In genomic region chr1:64849942-64850341, GRCh38 we compare ENCODE assay signal across 21 cellular contexts.
A peak's percentile ranks its signal among the peaks of the same experiment; 100 is the strongest.
DNase-seq lines count a peak whose midpoint lies in the region; ATAC-seq lines count a peak whose summit lies in the region.
"Had no signal": no experiment of that assay in that cellular context is flagged by ENCODE, and none has a peak within 500 bp of the region (broad histone marks: within the 10 kb centered on the region; RNA-seq: fewer than 3 reads in every experiment).

No MANE protein-coding gene starts in this region.

- peaks cover 58% of the 10 kb centered on the region for H3K36me3 Mint-ChIP-seq in activated CD4-positive, alpha-beta T cell treated with anti-CD3 and anti-CD28 coated beads, Interleukin-2, amount 10 ng/mL, durations not matched to agents 24 days and 14 days (ENCODE audit: low read depth)
- H3K36me3 Mint-ChIP-seq in activated CD4-positive, alpha-beta T cell treated with anti-CD3 and anti-CD28 coated beads, Interleukin-2, amount 10 ng/mL, durations not matched to agents 7 days and 5 days (ENCODE audit: low read depth) = peaks cover 43% of the 10 kb centered on the region
- H3K36me3 Mint-ChIP-seq in activated naive CD8-positive, alpha-beta T cell = no peaks in the 10 kb centered on the region
- peaks cover 15% of the 10 kb centered on the region for H3K36me3 Mint-ChIP-seq in activated naive CD8-positive, alpha-beta T cell treated with anti-CD3 and anti-CD28 coated beads, Interleukin-2, amount 50 U/mL, for 24 hours (ENCODE audit: low read depth)
- H3K36me3 Mint-ChIP-seq in dendritic cell treated with granulocyte-macrophage colony-stimulating factor and Interleukin-4, amounts not matched to agents 40 ng/mL and 50 ng/mL, for 4 days (ENCODE audit: low read depth) = peaks cover 93% of the 10 kb centered on the region
- peaks cover 58% of the 10 kb centered on the region for H3K36me3 Mint-ChIP-seq in stimulated activated memory B cell treated with anti-CD40 and anti-IgM and Interleukin-4, amounts not matched to agents 10 μg/mL and 1 μg/mL and 100 μg/mL, for 72 hours
- H3K36me3 Mint-ChIP-seq: IgD-negative memory B cell had no signal

- POLR2A ChIA-PET in activated CD4-positive, alpha-beta T cell treated with anti-CD3 and anti-CD28 coated beads, Interleukin-2, amount 10 ng/mL, durations not matched to agents 7 days and 5 days (lab: Charles Lee) = interaction anchor here (0.5 kb wide), 1 partner anchor 281 kb away, joined by 3 read pairs; no protein-coding TSS in a partner anchor

- H3K4me3 Mint-ChIP-seq in activated CD4-positive, alpha-beta T cell treated with anti-CD3 and anti-CD28 coated beads, Interleukin-2, amount 10 ng/mL, durations not matched to agents 24 days and 14 days = no peak overlapping the region
- H3K4me3 Mint-ChIP-seq in activated CD4-positive, alpha-beta T cell treated with anti-CD3 and anti-CD28 coated beads, Interleukin-2, amount 10 ng/mL, durations not matched to agents 7 days and 5 days = no peak overlapping the region
- no peak overlapping the region for H3K4me3 Mint-ChIP-seq in activated naive CD8-positive, alpha-beta T cell
- H3K4me3 Mint-ChIP-seq in activated naive CD8-positive, alpha-beta T cell treated with anti-CD3 and anti-CD28 coated beads, Interleukin-2, amount 50 U/mL, for 24 hours = no peak overlapping the region
- no peak overlapping the region for H3K4me3 Mint-ChIP-seq in dendritic cell treated with granulocyte-macrophage colony-stimulating factor and Interleukin-4, amounts not matched to agents 40 ng/mL and 50 ng/mL, for 4 days
- no peak overlapping the region for H3K4me3 Mint-ChIP-seq in stimulated activated memory B cell treated with anti-CD40 and anti-IgM and Interleukin-4, amounts not matched to agents 10 μg/mL and 1 μg/mL and 100 μg/mL, for 72 hours
- H3K4me3 Mint-ChIP-seq: CD14-positive monocyte had no signal

- H3K9me3 Mint-ChIP-seq in activated CD4-positive, alpha-beta T cell treated with anti-CD3 and anti-CD28 coated beads, Interleukin-2, amount 10 ng/mL, durations not matched to agents 24 days and 14 days = no peaks in the 10 kb centered on the region
- no peaks in the 10 kb centered on the region for H3K9me3 Mint-ChIP-seq in activated CD4-positive, alpha-beta T cell treated with anti-CD3 and anti-CD28 coated beads, Interleukin-2, amount 10 ng/mL, durations not matched to agents 7 days and 5 days
- H3K9me3 Mint-ChIP-seq in activated naive CD8-positive, alpha-beta T cell (ENCODE audit: low read depth) = no peaks in the 10 kb centered on the region
- no peaks in the 10 kb centered on the region for H3K9me3 Mint-ChIP-seq in activated naive CD8-positive, alpha-beta T cell treated with anti-CD3 and anti-CD28 coated beads, Interleukin-2, amount 50 U/mL, for 24 hours
- no peaks in the 10 kb centered on the region for H3K9me3 Mint-ChIP-seq in dendritic cell treated with granulocyte-macrophage colony-stimulating factor and Interleukin-4, amounts not matched to agents 40 ng/mL and 50 ng/mL, for 4 days
- no peaks in the 10 kb centered on the region for H3K9me3 Mint-ChIP-seq in stimulated activated memory B cell treated with anti-CD40 and anti-IgM and Interleukin-4, amounts not matched to agents 10 μg/mL and 1 μg/mL and 100 μg/mL, for 72 hours
- H3K9me3 Mint-ChIP-seq: CD14-positive monocyte, IgD-negative memory B cell had no signal

- H3K27ac Mint-ChIP-seq in activated CD4-positive, alpha-beta T cell treated with anti-CD3 and anti-CD28 coated beads, Interleukin-2, amount 10 ng/mL, durations not matched to agents 24 days and 14 days = peak overlapping the region; percentile 41
- no peak overlapping the region for H3K27ac Mint-ChIP-seq in activated CD4-positive, alpha-beta T cell treated with anti-CD3 and anti-CD28 coated beads, Interleukin-2, amount 10 ng/mL, durations not matched to agents 7 days and 5 days
- H3K27ac Mint-ChIP-seq in activated naive CD8-positive, alpha-beta T cell = peak overlapping the region; percentile 41
- no peak overlapping the region for H3K27ac Mint-ChIP-seq in activated naive CD8-positive, alpha-beta T cell treated with anti-CD3 and anti-CD28 coated beads, Interleukin-2, amount 50 U/mL, for 24 hours
- H3K27ac Mint-ChIP-seq in dendritic cell treated with granulocyte-macrophage colony-stimulating factor and Interleukin-4, amounts not matched to agents 40 ng/mL and 50 ng/mL, for 4 days = peak overlapping the region; percentile 55
- H3K27ac Mint-ChIP-seq in stimulated activated memory B cell treated with anti-CD40 and anti-IgM and Interleukin-4, amounts not matched to agents 10 μg/mL and 1 μg/mL and 100 μg/mL, for 72 hours = peak overlapping the region; percentile 14

- CTCF ChIA-PET in activated CD4-positive, alpha-beta T cell treated with anti-CD3 and anti-CD28 coated beads, Interleukin-2, amount 10 ng/mL, durations not matched to agents 7 days and 5 days (lab: Charles Lee) = no interaction called here

- no peaks in the 10 kb centered on the region for H3K27me3 Mint-ChIP-seq in activated CD4-positive, alpha-beta T cell treated with anti-CD3 and anti-CD28 coated beads, Interleukin-2, amount 10 ng/mL, durations not matched to agents 24 days and 14 days
- H3K27me3 Mint-ChIP-seq in activated CD4-positive, alpha-beta T cell treated with anti-CD3 and anti-CD28 coated beads, Interleukin-2, amount 10 ng/mL, durations not matched to agents 7 days and 5 days = no peaks in the 10 kb centered on the region
- H3K27me3 Mint-ChIP-seq in activated naive CD8-positive, alpha-beta T cell = no peaks in the 10 kb centered on the region
- H3K27me3 Mint-ChIP-seq in activated naive CD8-positive, alpha-beta T cell treated with anti-CD3 and anti-CD28 coated beads, Interleukin-2, amount 50 U/mL, for 24 hours = no peaks in the 10 kb centered on the region
- H3K27me3 Mint-ChIP-seq in dendritic cell treated with granulocyte-macrophage colony-stimulating factor and Interleukin-4, amounts not matched to agents 40 ng/mL and 50 ng/mL, for 4 days = no peaks in the 10 kb centered on the region
- no peaks in the 10 kb centered on the region for H3K27me3 Mint-ChIP-seq in stimulated activated memory B cell treated with anti-CD40 and anti-IgM and Interleukin-4, amounts not matched to agents 10 μg/mL and 1 μg/mL and 100 μg/mL, for 72 hours
- H3K27me3 Mint-ChIP-seq: IgD-negative memory B cell had no signal

- no peak for ATAC-seq in activated naive CD8-positive, alpha-beta T cell treated with anti-CD3 and anti-CD28 coated beads, Interleukin-2, amount 50 U/mL, for 24 hours
- ATAC-seq in stimulated activated memory B cell treated with anti-CD40 and anti-IgM and Interleukin-4, amounts not matched to agents 10 μg/mL and 1 μg/mL and 100 μg/mL, for 72 hours = no peak
- ATAC-seq in GM19328 (IDR thresholded peaks at IDR 0.05; ENCODE audit: unreplicated experiment) (no peak), sciatic nerve (no peak)
- ATAC-seq: HCT116, Panc1 had no signal

- peaks cover 6% of the 10 kb centered on the region for H3K4me1 Mint-ChIP-seq in activated CD4-positive, alpha-beta T cell treated with anti-CD3 and anti-CD28 coated beads, Interleukin-2, amount 10 ng/mL, durations not matched to agents 24 days and 14 days
- H3K4me1 Mint-ChIP-seq in activated CD4-positive, alpha-beta T cell treated with anti-CD3 and anti-CD28 coated beads, Interleukin-2, amount 10 ng/mL, durations not matched to agents 7 days and 5 days = no peaks in the 10 kb centered on the region
- no peaks in the 10 kb centered on the region for H3K4me1 Mint-ChIP-seq in activated naive CD8-positive, alpha-beta T cell (ENCODE audit: low read depth)
- no peaks in the 10 kb centered on the region for H3K4me1 Mint-ChIP-seq in activated naive CD8-positive, alpha-beta T cell treated with anti-CD3 and anti-CD28 coated beads, Interleukin-2, amount 50 U/mL, for 24 hours
- H3K4me1 Mint-ChIP-seq in dendritic cell treated with granulocyte-macrophage colony-stimulating factor and Interleukin-4, amounts not matched to agents 40 ng/mL and 50 ng/mL, for 4 days (ENCODE audit: low read depth) = peaks cover 36% of the 10 kb centered on the region
- peaks cover 9% of the 10 kb centered on the region for H3K4me1 Mint-ChIP-seq in stimulated activated memory B cell treated with anti-CD40 and anti-IgM and Interleukin-4, amounts not matched to agents 10 μg/mL and 1 μg/mL and 100 μg/mL, for 72 hours

- intact Hi-C loops in activated CD4-positive, alpha-beta T cell treated with anti-CD3 and anti-CD28 coated beads, Interleukin-2, amount 10 ng/mL, durations not matched to agents 24 days and 14 days (cut with micrococcal nuclease) = no loop called here
- intact Hi-C loops in dendritic cell treated with granulocyte-macrophage colony-stimulating factor and Interleukin-4, amounts not matched to agents 40 ng/mL and 50 ng/mL, for 4 days (cut with micrococcal nuclease) = no loop called here
- intact Hi-C loops in sciatic nerve (cut with DNase I) = no loop called here

- DNase-seq in activated CD4-positive, alpha-beta T cell treated with anti-CD3 and anti-CD28 coated beads, Interleukin-2, amount 10 ng/mL, durations not matched to agents 24 days and 14 days = no peak
- DNase-seq in activated CD4-positive, alpha-beta T cell treated with anti-CD3 and anti-CD28 coated beads, Interleukin-2, amount 10 ng/mL, durations not matched to agents 7 days and 5 days = no peak
- DNase-seq in activated naive CD8-positive, alpha-beta T cell treated with anti-CD3 and anti-CD28 coated beads, Interleukin-2, amount 50 U/mL, for 24 hours = no peak
- DNase-seq in sciatic nerve (ENCODE audit: low spot score) = no peak
- DNase-seq: AML-193, DMS53, GDM1, GOT3, NCI-H1105, NCI-H2029 treated with DMSO at 0.1 percent for 48 hours, NCI-H2171, NCI-H345, NCI-H524 treated with DMSO at 0.1 percent for 48 hours had no signal

Comparison
In these comparisons a context has a peak if more than half of its experiments do, and no peak if none do; other contexts are left out.
1. H3K27ac Mint-ChIP-seq: peak in activated CD4-positive, alpha-beta T cell treated with anti-CD3 and anti-CD28 coated beads, Interleukin-2, amount 10 ng/mL, durations not matched to agents 24 days and 14 days (single experiment), activated naive CD8-positive, alpha-beta T cell (single experiment), dendritic cell treated with granulocyte-macrophage colony-stimulating factor and Interleukin-4, amounts not matched to agents 40 ng/mL and 50 ng/mL, for 4 days (single experiment) and stimulated activated memory B cell treated with anti-CD40 and anti-IgM and Interleukin-4, amounts not matched to agents 10 μg/mL and 1 μg/mL and 100 μg/mL, for 72 hours (single experiment); none in activated CD4-positive, alpha-beta T cell treated with anti-CD3 and anti-CD28 coated beads, Interleukin-2, amount 10 ng/mL, durations not matched to agents 7 days and 5 days (single experiment) and activated naive CD8-positive, alpha-beta T cell treated with anti-CD3 and anti-CD28 coated beads, Interleukin-2, amount 50 U/mL, for 24 hours (single experiment).